ENCODE assay signal across 8 cellular contexts in the genomic region with DNA sequence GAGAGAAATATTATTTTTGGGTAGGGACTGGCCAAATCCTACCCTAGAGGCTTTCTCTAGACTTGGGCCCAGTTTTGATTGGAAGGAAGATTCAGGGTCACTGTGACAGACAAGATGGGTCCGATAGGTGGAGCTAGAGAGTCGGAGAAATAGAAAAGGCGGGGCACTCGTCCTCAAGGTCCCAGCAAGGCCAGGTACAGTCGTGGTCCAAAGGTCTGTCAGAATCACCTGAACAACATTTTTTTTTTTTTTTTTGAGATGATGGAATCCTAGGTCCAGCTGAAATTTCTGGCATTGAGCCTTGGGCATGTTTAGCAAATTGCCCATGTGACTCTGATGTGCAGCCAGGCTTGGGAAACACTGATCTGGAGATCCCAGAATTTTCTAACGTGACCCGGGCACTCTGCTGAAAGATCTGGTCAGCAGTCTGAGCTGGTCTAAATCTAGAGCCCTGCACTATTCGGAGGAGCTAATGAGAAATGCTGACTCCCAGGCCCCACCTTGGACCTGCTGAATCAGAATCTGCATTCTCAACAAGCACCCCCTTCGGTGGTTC. TPM values are rescaled to one million over a fixed set of nuclear protein-coding genes. Genes with fewer than 3 reads are reported as not detected.
DNase-seq lines count a peak whose midpoint lies in the region; ATAC-seq and TF ChIP-seq lines count a peak whose summit lies in the region.

No MANE protein-coding gene starts in this region.

- peak; percentile 78 for TF ChIP-seq CTCF in LNCaP clone FGC (IDR thresholded peaks at IDR 0.05; ENCODE audit: control insufficient read depth, extremely low read depth, insufficient read depth)

- intact Hi-C loops in posterior cingulate gyrus (cut with DNase I), result loop anchor here (10.0 kb wide), 1 partner anchor 52 kb away; a partner anchor contains a TSS

- ATAC-seq in GM21825 (IDR thresholded peaks at IDR 0.05; ENCODE audit: unreplicated experiment), result peak; percentile 81
- no peak for ATAC-seq in HG03571 (IDR thresholded peaks at IDR 0.05; ENCODE audit: unreplicated experiment)

- no peak overlapping the region for H3K4me3 ChIP-seq in LNCaP clone FGC (ENCODE audit: low read depth, low read length)

- DNase-seq in G401 (ENCODE audit: low spot score) (peak; percentile 85), LNCaP clone FGC (ENCODE audit: low read depth) (no peak), RPMI7951 (ENCODE audit: low read depth) (peak; percentile 67), activated T-helper 1 cell treated with Interleukin-2 at 50 U/mL for 16 hours (ENCODE audit: low read depth) (peak; percentile 18), foreskin melanocyte (peak; percentile 67), posterior cingulate gyrus (peak in 6 of 10 donors; percentile 38 to 89 (median 56))

- in situ Hi-C loops in G401 (cut with HindIII; ENCODE audit: low sequenced_read_pairs), result loop anchor here (25.0 kb wide), 1 partner anchor 94 kb away; no protein-coding TSS in a partner anchor

RNA-seq across cellular contexts. Expression of a gene that starts 23.0 kb away (rescaled TPM):
- not detected in 2 replicates for total RNA-seq in G401 (2014; rRNA removed; shearing (Covaris generic))
- total RNA-seq in RPMI7951 (2014; rRNA removed; shearing (Covaris generic)), result 0.36 TPM in 1 of 2 replicates, not detected in the other

RNA-seq across cellular contexts. Expression of a gene that starts 53.4 kb away (rescaled TPM):
- 12.7 and 30.4 TPM in 2 replicates for total RNA-seq in G401 (2014; rRNA removed; shearing (Covaris generic))
- total RNA-seq in RPMI7951 (2014; rRNA removed; shearing (Covaris generic)), result 22.6 and 25.0 TPM in 2 replicates
